Comparison of ENCODE assay signal across 33 cellular contexts in the genomic region with DNA sequence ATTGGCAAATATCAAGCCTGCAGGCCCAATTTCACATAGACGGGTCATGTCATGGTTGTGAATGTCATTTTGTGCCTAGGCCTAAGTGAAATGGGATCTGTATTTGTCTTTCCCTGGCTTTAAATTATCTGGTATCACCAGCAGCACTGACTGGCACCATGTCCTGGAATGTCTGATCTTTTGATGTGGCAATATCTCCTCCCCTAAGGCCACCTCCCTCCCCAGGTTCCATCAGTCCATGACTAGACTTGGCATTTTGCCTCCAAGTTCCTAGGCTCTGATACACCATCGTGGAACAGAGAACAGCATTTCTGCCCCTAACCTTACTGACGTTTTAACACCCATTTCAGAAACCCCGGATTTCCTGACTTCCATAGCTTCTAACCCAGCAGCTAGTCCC.
"Had no signal": no experiment of that assay in that cellular context is flagged by ENCODE, and none has a peak within 500 bp of the region (broad histone marks: within the 10 kb centered on the region; RNA-seq: fewer than 3 reads in every experiment).

No MANE protein-coding gene starts in this region.

- DNase-seq: activated B cell treated with CpG ODN at 0.5 μM for 24 hours; activated CD4-positive, alpha-beta memory T cell treated with anti-CD3 and anti-CD28 coated beads for 36 hours; activated CD4-positive, alpha-beta T cell treated with anti-CD3 and anti-CD28 coated beads for 4 hours; activated CD4-positive, alpha-beta T cell treated with anti-CD3 and anti-CD28 coated beads, Interleukin-2, amount 50 U/mL, for 1 hour; activated CD4-positive, CD25-positive, alpha-beta regulatory T cell treated with anti-CD3 and anti-CD28 coated beads, Interleukin-2, amount 50 U/mL, for 72 hours; activated CD8-positive, alpha-beta memory T cell treated with anti-CD3 and anti-CD28 coated beads, Interleukin-2, amount 50 U/mL, for 4 hours; activated effector memory CD4-positive, alpha-beta T cell treated with Interleukin-2 at 50 U/mL for 16 hours; activated naive CD4-positive, alpha-beta T cell treated with anti-CD3 and anti-CD28 coated beads, Interleukin-2, amount 10 ng/mL, durations not matched to agents 7 days and 5 days; activated naive CD8-positive, alpha-beta T cell treated with anti-CD3 and anti-CD28 coated beads, Interleukin-2, amount 50 U/mL, for 24 hours; activated T-cell treated with anti-CD3 and anti-CD28 coated beads for 4 hours; activated T-cell treated with anti-CD3 and anti-CD28 coated beads, Interleukin-2, amount 50 U/mL, for 4 hours; aorta; body of pancreas; caudate nucleus; Kasumi-1; KG1; NCI-H1048; NCI-H1105 treated with DMSO at 0.1 percent for 48 hours; NCI-H1436; NCI-H1694; NCI-H1930; NCI-H2081 treated with DMSO at 0.1 percent for 48 hours; NCI-H345; RPMI8226; SHP77 treated with DMSO at 0.1 percent for 48 hours; SK-N-SH; T-cell; T-helper 17 cell had no signal

- ATAC-seq: activated naive CD8-positive, alpha-beta T cell treated with anti-CD3 and anti-CD28 coated beads, Interleukin-2, amount 50 U/mL, for 24 hours; activated T-cell treated with anti-CD3 and anti-CD28 coated beads, Interleukin-2, amount 50 U/mL, for 4 hours; body of pancreas; Panc1; T-cell; T-helper 17 cell had no signal

- H3K36me3 ChIP-seq: SJSA1 had no signal

- H3K4me1 ChIP-seq: body of pancreas, SJSA1 had no signal

- H3K4me2 ChIP-seq: SK-N-SH had no signal

- H3K9me3 ChIP-seq: SK-N-SH had no signal

- H3K36me3 Mint-ChIP-seq: activated CD4-positive, alpha-beta memory T cell treated with anti-CD3 and anti-CD28 coated beads for 36 hours; activated naive CD4-positive, alpha-beta T cell treated with anti-CD3 and anti-CD28 coated beads, Interleukin-2, amount 10 ng/mL, durations not matched to agents 7 days and 5 days; activated naive CD8-positive, alpha-beta T cell had no signal

- H3K4me1 Mint-ChIP-seq: activated B cell treated with CpG ODN at 0.5 μM for 24 hours; activated naive CD4-positive, alpha-beta T cell treated with anti-CD3 and anti-CD28 coated beads, Interleukin-2, amount 10 ng/mL, durations not matched to agents 7 days and 5 days; activated naive CD8-positive, alpha-beta T cell treated with anti-CD3 and anti-CD28 coated beads, Interleukin-2, amount 50 U/mL, for 24 hours; T-cell; T-helper 17 cell had no signal

- H3K4me3 Mint-ChIP-seq: activated B cell treated with CpG ODN at 0.5 μM for 24 hours; activated CD4-positive, alpha-beta memory T cell treated with anti-CD3 and anti-CD28 coated beads for 36 hours; activated naive CD4-positive, alpha-beta T cell treated with anti-CD3 and anti-CD28 coated beads, Interleukin-2, amount 10 ng/mL, durations not matched to agents 7 days and 5 days; activated naive CD8-positive, alpha-beta T cell; activated naive CD8-positive, alpha-beta T cell treated with anti-CD3 and anti-CD28 coated beads, Interleukin-2, amount 50 U/mL, for 24 hours; activated T-cell treated with anti-CD3 and anti-CD28 coated beads, Interleukin-2, amount 50 U/mL, for 4 hours; T-cell; T-helper 17 cell had no signal

- FAIRE-seq: bronchial epithelial cell had no signal

- H3K27ac ChIP-seq: body of pancreas, SJSA1, VCaP had no signal

- H3K27me3 Mint-ChIP-seq: activated B cell treated with CpG ODN at 0.5 μM for 24 hours; activated CD4-positive, alpha-beta memory T cell treated with anti-CD3 and anti-CD28 coated beads for 36 hours; activated naive CD4-positive, alpha-beta T cell treated with anti-CD3 and anti-CD28 coated beads, Interleukin-2, amount 10 ng/mL, durations not matched to agents 7 days and 5 days; activated naive CD8-positive, alpha-beta T cell; activated naive CD8-positive, alpha-beta T cell treated with anti-CD3 and anti-CD28 coated beads, Interleukin-2, amount 50 U/mL, for 24 hours; T-cell; T-helper 17 cell had no signal

- H3K27me3 ChIP-seq: body of pancreas, SJSA1 had no signal

- H3K9ac ChIP-seq: SK-N-SH had no signal

- H3K27ac Mint-ChIP-seq: activated B cell treated with CpG ODN at 0.5 μM for 24 hours; activated CD4-positive, alpha-beta memory T cell treated with anti-CD3 and anti-CD28 coated beads for 36 hours; activated naive CD4-positive, alpha-beta T cell treated with anti-CD3 and anti-CD28 coated beads, Interleukin-2, amount 10 ng/mL, durations not matched to agents 7 days and 5 days; activated naive CD8-positive, alpha-beta T cell; activated naive CD8-positive, alpha-beta T cell treated with anti-CD3 and anti-CD28 coated beads, Interleukin-2, amount 50 U/mL, for 24 hours; T-cell; T-helper 17 cell had no signal

- H3K4me3 ChIP-seq: body of pancreas, SJSA1 had no signal
